Comparison of ENCODE assay signal across 10 cellular contexts in the genomic region with DNA sequence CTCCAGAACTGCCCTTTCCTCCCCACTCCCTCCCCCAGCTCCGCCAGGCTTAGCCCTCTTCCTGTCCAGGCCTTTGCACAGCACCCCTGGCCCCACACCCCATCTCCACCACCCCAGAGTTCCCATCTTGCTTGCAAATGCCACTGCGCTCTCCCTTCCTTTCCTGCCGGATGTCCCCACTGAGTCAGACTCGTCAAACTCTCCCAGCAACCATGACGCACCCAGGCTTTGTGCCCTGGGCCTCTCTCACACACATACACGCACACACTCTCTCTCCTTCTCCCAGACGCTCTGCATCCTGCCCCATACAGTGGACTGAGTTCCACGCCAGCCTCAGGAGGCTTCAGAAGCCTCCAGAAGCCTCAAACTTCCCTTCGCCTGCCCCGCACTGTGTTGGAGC. TPM values are rescaled to one million over a fixed set of nuclear protein-coding genes. Genes with fewer than 3 reads are reported as not detected.
DNase-seq lines count a peak whose midpoint lies in the region; ATAC-seq and TF ChIP-seq lines count a peak whose summit lies in the region.
"Had no signal": no experiment of that assay in that cellular context is flagged by ENCODE, and none has a peak within 500 bp of the region (broad histone marks: within the 10 kb centered on the region; RNA-seq: fewer than 3 reads in every experiment).

No MANE protein-coding gene starts in this region.

- H3K9me3 ChIP-seq in tibial nerve = no peaks in the 10 kb centered on the region

- TF ChIP-seq CTCF in astrocyte of the spinal cord (IDR thresholded peaks at IDR 0.05; ENCODE audit: low read depth, low read length) (no peak), tibial nerve (IDR thresholded peaks at IDR 0.05) (no peak)

- no peaks in the 10 kb centered on the region for H3K27me3 ChIP-seq in tibial nerve

- peak; percentile 51 for DNase-seq in HT-29 (ENCODE audit: low spot score)
- peak; percentile 92 for DNase-seq in astrocyte of the spinal cord (ENCODE audit: low read depth, low spot score)
- DNase-seq in iris pigment epithelial cell (ENCODE audit: low read depth) = peak; percentile 93
- DNase-seq in tibial nerve (ENCODE audit: low spot score in 2 of 2) = no peak
- no peak for DNase-seq in epidermal melanocyte (ENCODE audit: insufficient read length, low spot score)
- DNase-seq in activated naive CD4-positive, alpha-beta T cell (lab: John Stamatoyannopoulos, UW) = no peak
- no peak for DNase-seq in NK-92 (lab: John Stamatoyannopoulos, UW; ENCODE audit: unreplicated experiment)
- DNase-seq: NCI-H345; stimulated activated CD4-positive, alpha-beta T cell treated with anti-CD3 and anti-CD28 coated beads, Interleukin-2, amount 100 ng/mL, for 48 hours had no signal

- no peaks in the 10 kb centered on the region for H3K36me3 ChIP-seq in tibial nerve

- ATAC-seq in GM21576 (IDR thresholded peaks at IDR 0.05; ENCODE audit: unreplicated experiment) = no peak

- H3K4me3 ChIP-seq in astrocyte of the spinal cord (ENCODE audit: low read depth, low read length) = no peak overlapping the region
- no peak overlapping the region for H3K4me3 ChIP-seq in tibial nerve

- H3K4me1 ChIP-seq in tibial nerve = peaks cover 0 to 85% (median 37%) of the 10 kb centered on the region in 4 donors

- H3K27ac ChIP-seq in tibial nerve = peak overlapping the region in 3 of 4 donors; percentile 46 to 97 (median 55)

- TF ChIP-seq EP300 in tibial nerve (IDR thresholded peaks at IDR 0.05) = no peak

- 60 to 64% methylated on average over 10 of the region's 10 CpGs for WGBS in tibial nerve, 2 donors

- in situ Hi-C loops in astrocyte of the spinal cord (cut with HindIII; ENCODE audit: low sequenced_read_pairs) = no loop called here

- TF ChIP-seq POLR2A in tibial nerve (IDR thresholded peaks at IDR 0.05) = no peak

RNA-seq across cellular contexts. Expression of a gene that starts 2.8 kb away (rescaled TPM):
- total RNA-seq in HT-29 (2014; rRNA removed; shearing (Covaris generic)) = 15.3 and 16.4 TPM in 2 replicates
- total RNA-seq in tibial nerve = 10 to 100 TPM; 19.3 to 22.8 (median 21.2) TPM

RNA-seq across cellular contexts. Expression of a gene that starts 7.3 kb away (rescaled TPM):
- 72.8 and 94.3 TPM in 2 replicates for total RNA-seq in HT-29 (2014; rRNA removed; shearing (Covaris generic))
- total RNA-seq in tibial nerve = not detected

RNA-seq across cellular contexts. Expression of a gene that starts 14.5 kb away (rescaled TPM):
- 0.81 and 1.3 TPM in 2 replicates for total RNA-seq in HT-29 (2014; rRNA removed; shearing (Covaris generic))
- total RNA-seq in tibial nerve = under 1 TPM; under 0.01 to 0.22 (median 0.10) TPM

RNA-seq across cellular contexts. Expression of a gene that starts 20.0 kb away (rescaled TPM):
- total RNA-seq in HT-29 (2014; rRNA removed; shearing (Covaris generic)) = 7.9 and 10.2 TPM in 2 replicates
- total RNA-seq in tibial nerve = 10 to 100 TPM; 13.8 to 25.9 (median 20.5) TPM

RNA-seq across cellular contexts. Expression of a gene that starts 35.8 kb away (rescaled TPM):
- total RNA-seq in HT-29 (2014; rRNA removed; shearing (Covaris generic)) = 0.38 and 0.91 TPM in 2 replicates
- 10 to 100 TPM; 14.9 to 42.3 (median 17.0) TPM for total RNA-seq in tibial nerve

Comparison
In these comparisons a context has a peak if more than half of its experiments do, and no peak if none do; other contexts are left out.
1. DNase-seq: peak in HT-29 (single experiment), astrocyte of the spinal cord (single experiment) and iris pigment epithelial cell (single experiment); none in tibial nerve (0 of 2), epidermal melanocyte (single experiment), activated naive CD4-positive, alpha-beta T cell (0 of 4) and NK-92 (single experiment).
2. RNA of a gene that starts 7.3 kb away (total RNA-seq): 72.8 to 94.3 TPM in HT-29; not detected in tibial nerve; every median in the first group is over 10 times any median in the second.